ENCODE assay signal across 19 cellular contexts in genomic region chr13:50119593-50119992, GRCh38.
A peak's percentile ranks its signal among the peaks of the same experiment; 100 is the strongest.
DNase-seq lines count a peak whose midpoint lies in the region; ATAC-seq and TF ChIP-seq lines count a peak whose summit lies in the region.
"Had no signal": no experiment of that assay in that cellular context is flagged by ENCODE, and none has a peak within 500 bp of the region (broad histone marks: within the 10 kb centered on the region; RNA-seq: fewer than 3 reads in every experiment).

No MANE protein-coding gene starts in this region.

- ATAC-seq in T-helper 17 cell: no peak
- no peak for ATAC-seq in HG03565 (IDR thresholded peaks at IDR 0.05; ENCODE audit: unreplicated experiment)
- no peak for ATAC-seq in GM19351 (IDR thresholded peaks at IDR 0.05; ENCODE audit: unreplicated experiment)
- ATAC-seq: activated CD4-positive, alpha-beta T cell treated with anti-CD3 and anti-CD28 coated beads for 36 hours; CD8-positive, alpha-beta T cell; effector memory CD8-positive, alpha-beta T cell had no signal

- H3K4me1 Mint-ChIP-seq in T-helper 17 cell: peaks cover 31% of the 10 kb centered on the region

- no peaks in the 10 kb centered on the region for H3K27me3 ChIP-seq in dorsolateral prefrontal cortex
- H3K27me3 ChIP-seq: tibial nerve had no signal

- H3K36me3 Mint-ChIP-seq in T-helper 17 cell (ENCODE audit: low read depth): no peaks in the 10 kb centered on the region

- H3K9me3 ChIP-seq in T-helper 17 cell (ENCODE audit: control insufficient read depth, low read length, poor library complexity, severe bottlenecking): no peaks in the 10 kb centered on the region
- H3K9me3 ChIP-seq: tibial nerve had no signal

- no peak overlapping the region for H3K27ac Mint-ChIP-seq in T-helper 17 cell
- H3K27ac Mint-ChIP-seq: activated CD4-positive, alpha-beta T cell treated with anti-CD3 and anti-CD28 coated beads for 36 hours; CD8-positive, alpha-beta T cell; effector memory CD8-positive, alpha-beta T cell; T-helper 1 cell treated with Interleukin-12 subunit alpha and Interleukin-12 subunit beta and Interleukin-4 antibody, amounts not matched to agents 30 μg/mL and 1 μg/mL, for 36 hours had no signal

- DNase-seq in DMS53 (lab: John Stamatoyannopoulos, UW) (peak; percentile 6), DMS53 treated with DMSO at 0.1 percent for 48 hours (lab: John Stamatoyannopoulos, UW; ENCODE audit: unreplicated experiment) (no peak), NB4 (ENCODE audit: low read depth) (peak; percentile 42), T-helper 17 cell (no peak), fibroblast of pulmonary artery (ENCODE audit: low read depth) (peak; percentile 65), dorsolateral prefrontal cortex (no peak)
- DNase-seq: activated CD4-positive, alpha-beta T cell treated with anti-CD3 and anti-CD28 coated beads for 36 hours; activated naive CD4-positive, alpha-beta T cell treated with anti-CD3 and anti-CD28 coated beads, Interleukin-2, amount 50 U/mL, for 16 hours; CD8-positive, alpha-beta T cell; effector memory CD8-positive, alpha-beta T cell; NCI-H1105; NCI-H524 treated with DMSO at 0.1 percent for 48 hours; posterior cingulate gyrus; small intestine had no signal

- H3K27ac ChIP-seq in dorsolateral prefrontal cortex: peak overlapping the region in 3 of 59 donors; percentile 15 to 38 (median 27)
- H3K27ac ChIP-seq: 22Rv1 had no signal

- no peak for TF ChIP-seq POLR2A in NB4 (IDR thresholded peaks at IDR 0.05; ENCODE audit: extremely low read depth, insufficient read length)

- H3K4me3 ChIP-seq in NB4 (ENCODE audit: low read depth, low read length) (no peak overlapping the region), fibroblast of pulmonary artery (replicated peaks; ENCODE audit: low read depth, low read length) (no peak overlapping the region), dorsolateral prefrontal cortex (no peak overlapping the region)
- H3K4me3 ChIP-seq: tibial nerve had no signal

- H3K4me3 Mint-ChIP-seq in T-helper 17 cell: peak overlapping the region; percentile 42
- H3K4me3 Mint-ChIP-seq: activated CD4-positive, alpha-beta T cell treated with anti-CD3 and anti-CD28 coated beads for 36 hours; CD8-positive, alpha-beta T cell; effector memory CD8-positive, alpha-beta T cell; T-helper 1 cell treated with Interleukin-12 subunit alpha and Interleukin-12 subunit beta and Interleukin-4 antibody, amounts not matched to agents 30 μg/mL and 1 μg/mL, for 36 hours had no signal

- no peaks in the 10 kb centered on the region for H3K27me3 Mint-ChIP-seq in T-helper 17 cell
- H3K27me3 Mint-ChIP-seq: effector memory CD8-positive, alpha-beta T cell had no signal

- intact Hi-C loops in dorsolateral prefrontal cortex (cut with DNase I): no loop called here

- TF ChIP-seq CTCF in NB4 (IDR thresholded peaks at IDR 0.05; ENCODE audit: low read depth, low read length) (no peak), fibroblast of pulmonary artery (IDR thresholded peaks at IDR 0.05; ENCODE audit: low read length, missing control alignments) (no peak), dorsolateral prefrontal cortex (IDR thresholded peaks at IDR 0.05 in 54 of 56, conservative IDR thresholded peaks at IDR 0.05 in 2 of 56; ENCODE audit: low read depth in 1 of 56, partially characterized antibody in 56 of 56) (no peak)

Comparison
In these comparisons a context has a peak if more than half of its experiments do, and no peak if none do; other contexts are left out.
1. DNase-seq: peak in DMS53 (single experiment), NB4 (single experiment) and fibroblast of pulmonary artery (single experiment); none in DMS53 treated with DMSO at 0.1 percent for 48 hours (single experiment), T-helper 17 cell (0 of 3) and dorsolateral prefrontal cortex (0 of 10).